21 cellular contexts compared by ENCODE assay signal in genomic region chr1:51954783-51955182, GRCh38. TPM values are rescaled to one million over a fixed set of nuclear protein-coding genes. Genes with fewer than 3 reads are reported as not detected.
"Had no signal": no experiment of that assay in that cellular context is flagged by ENCODE, and none has a peak within 500 bp of the region (broad histone marks: within the 10 kb centered on the region; RNA-seq: fewer than 3 reads in every experiment).

No MANE protein-coding gene starts in this region.

- H3K27ac Mint-ChIP-seq: naive B cell; nephron; stimulated activated naive B cell treated with anti-CD40 and anti-IgM and Interleukin-4, amounts not matched to agents 10 μg/mL and 1 μg/mL and 100 μg/mL, for 72 hours had no signal

- H3K4me1 Mint-ChIP-seq: nephron had no signal

- ATAC-seq: esophagus mucosa; heart left ventricle; left colon; left ventricle myocardium superior; pancreas; psoas muscle; sciatic nerve; stimulated activated naive B cell treated with anti-CD40 and anti-IgM and Interleukin-4, amounts not matched to agents 10 μg/mL and 1 μg/mL and 100 μg/mL, for 72 hours had no signal

- H3K4me3 ChIP-seq: heart left ventricle, pancreas, psoas muscle, spleen, stomach, thoracic aorta had no signal

- H3K36me3 ChIP-seq: heart left ventricle, pancreas, spleen, stomach, thoracic aorta had no signal

- H3K4me1 ChIP-seq: heart left ventricle, pancreas, psoas muscle, spleen, stomach had no signal

- H3K27ac ChIP-seq: heart left ventricle, pancreas, psoas muscle, spleen, stomach, thoracic aorta had no signal

- H3K9me3 ChIP-seq: pancreas, thoracic aorta had no signal

- H3K9me3 Mint-ChIP-seq: nephron had no signal

- H3K27me3 ChIP-seq: pancreas had no signal

- H3K4me3 Mint-ChIP-seq: naive B cell; nephron; stimulated activated naive B cell treated with anti-CD40 and anti-IgM and Interleukin-4, amounts not matched to agents 10 μg/mL and 1 μg/mL and 100 μg/mL, for 72 hours had no signal

- DNase-seq: effector memory CD4-positive, alpha-beta T cell; heart left ventricle; hippocampal formation; left colon; left ventricle myocardium superior; mesendoderm; naive B cell; occipital lobe; pancreas; psoas muscle; retina; spleen; stimulated activated CD4-positive, alpha-beta T cell treated with anti-CD3 and anti-CD28 coated beads, Interleukin-2, amount 100 ng/mL, for 24 hours; stimulated activated CD4-positive, alpha-beta T cell treated with anti-CD3 and anti-CD28 coated beads, Interleukin-4, amount 100 ng/mL, for 4 hours; stimulated activated naive B cell treated with anti-CD40 and anti-IgM and Interleukin-4, amounts not matched to agents 10 μg/mL and 1 μg/mL and 100 μg/mL, for 72 hours; stomach; substantia nigra had no signal

RNA-seq across cellular contexts. Expression of gene RAB3B, which starts 35.7 kb away (rescaled TPM):
- total RNA-seq: left ventricle myocardium superior, thoracic aorta had no signal
